8 cellular contexts compared by ENCODE assay signal in genomic region chr11:72598901-72599300, GRCh38.
A peak's percentile ranks its signal among the peaks of the same experiment; 100 is the strongest.
DNase-seq lines count a peak whose midpoint lies in the region; ATAC-seq and TF ChIP-seq lines count a peak whose summit lies in the region.

No MANE protein-coding gene starts in this region.

- intact Hi-C loops in adrenal gland (cut with DNase I), result loop anchor here (2.0 to 5.0 kb wide), 2 partner anchors 42 to 43 kb away; no protein-coding TSS in a partner anchor
- intact Hi-C loops in right cardiac atrium (cut with DNase I), result loop anchor here in 3 of 4 donors (1.0 to 5.0 kb wide), 3 partner anchors 43 to 44 kb away; no protein-coding TSS in a partner anchor
- intact Hi-C loops in stomach (cut with DNase I; ENCODE audit: low total_unique reads), result no loop called here

- no peaks in the 10 kb centered on the region for H3F3A ChIP-seq in GM23248 (ENCODE audit: insufficient read depth)

- no peaks in the 10 kb centered on the region for H3K4me1 ChIP-seq in GM23248 (ENCODE audit: insufficient read depth)
- peaks cover 5 to 8% of the 10 kb centered on the region in 2 donors for H3K4me1 ChIP-seq in adrenal gland (replicated peaks in 1 of 2)
- no peaks in the 10 kb centered on the region for H3K4me1 ChIP-seq in right cardiac atrium (ENCODE audit: control insufficient read depth, insufficient read depth, low read length)
- peaks cover 0 to 13% (median 11%) of the 10 kb centered on the region in 4 donors for H3K4me1 ChIP-seq in stomach

- H3K27me3 ChIP-seq in GM23248 (replicated peaks; ENCODE audit: insufficient read depth), result peaks cover 23% of the 10 kb centered on the region
- H3K27me3 ChIP-seq in adrenal gland, result no peaks in the 10 kb centered on the region
- H3K27me3 ChIP-seq in right cardiac atrium (ENCODE audit: control insufficient read depth, insufficient read depth), result no peaks in the 10 kb centered on the region
- H3K27me3 ChIP-seq in stomach, result peaks cover 0 to 31% (median 5%) of the 10 kb centered on the region in 3 donors

- TF ChIP-seq CTCF in adrenal gland (IDR thresholded peaks at IDR 0.05), result peak; percentile 44 to 76 (median 72)
- TF ChIP-seq CTCF in stomach (IDR thresholded peaks at IDR 0.05), result peak in 5 of 7 experiments; percentile 15 to 36 (median 29)

- ATAC-seq in right cardiac atrium (peak; percentile 68 to 82), HG03354 (IDR thresholded peaks at IDR 0.05; ENCODE audit: poor library complexity, severe bottlenecking, unreplicated experiment) (no peak), HG03439 (IDR thresholded peaks at IDR 0.05; ENCODE audit: unreplicated experiment) (no peak)
- no peak for ATAC-seq in stimulated activated naive CD8-positive, alpha-beta T cell treated with anti-CD3 and anti-CD28 coated beads, Interleukin-15, amount 100 ng/mL, for 72 hours

- H4K20me1 ChIP-seq in GM23248 (ENCODE audit: insufficient read depth), result no peaks in the 10 kb centered on the region

- in situ Hi-C loops in GM23248 (cut with MboI), result no loop called here

- H3K79me2 ChIP-seq in GM23248 (ENCODE audit: insufficient read depth), result no peaks in the 10 kb centered on the region

- WGBS in GM23248 (ENCODE audit: low coverage in 1 of 2, low lambda C conversion rate in 2 of 2, missing lambda C conversion rate in 2 of 2), 2 experiments, result 60 to 66% methylated on average over 11 of the region's 11 CpGs
- WGBS in adrenal gland, 4 donors, result 34 to 49% (median 36%) methylated on average over 11 of the region's 11 CpGs
- WGBS in right cardiac atrium, result 37% methylated on average over 11 of the region's 11 CpGs
- 27 to 36% (median 35%) methylated on average over 11 of the region's 11 CpGs for WGBS in stomach, 5 donors

- H3K9me3 Mint-ChIP-seq in stimulated activated naive CD8-positive, alpha-beta T cell treated with anti-CD3 and anti-CD28 coated beads, Interleukin-15, amount 100 ng/mL, for 72 hours, result no peaks in the 10 kb centered on the region

- DNase-seq in GM23248, result peak; percentile 42
- peak; percentile 62 to 88 (median 80) for DNase-seq in adrenal gland
- DNase-seq in right cardiac atrium, result peak; percentile 67 to 89 (median 78)
- peak; percentile 52 for DNase-seq in stomach
- DNase-seq in inferior parietal cortex (ENCODE audit: extremely low spot score), result no peak
- DNase-seq in stimulated activated naive CD8-positive, alpha-beta T cell treated with anti-CD3 and anti-CD28 coated beads, Interleukin-15, amount 100 ng/mL, for 72 hours, result no peak

- no peak overlapping the region for H3K4me2 ChIP-seq in GM23248 (ENCODE audit: unreplicated experiment)

- H3K4me3 ChIP-seq in GM23248, result no peak overlapping the region
- H3K4me3 ChIP-seq in adrenal gland, result no peak overlapping the region
- no peak overlapping the region for H3K4me3 ChIP-seq in right cardiac atrium (ENCODE audit: low read length)
- no peak overlapping the region for H3K4me3 ChIP-seq in stomach

- H3K9me2 ChIP-seq in GM23248 (ENCODE audit: insufficient read depth), result no peaks in the 10 kb centered on the region

- H3K4me1 Mint-ChIP-seq in stimulated activated naive CD8-positive, alpha-beta T cell treated with anti-CD3 and anti-CD28 coated beads, Interleukin-15, amount 100 ng/mL, for 72 hours, result no peaks in the 10 kb centered on the region

- H3K27me3 Mint-ChIP-seq in stimulated activated naive CD8-positive, alpha-beta T cell treated with anti-CD3 and anti-CD28 coated beads, Interleukin-15, amount 100 ng/mL, for 72 hours, result peaks cover 29% of the 10 kb centered on the region

- H3K9me3 ChIP-seq in GM23248 (ENCODE audit: low read depth) (no peaks in the 10 kb centered on the region), adrenal gland (replicated peaks in 1 of 3) (no peaks in the 10 kb centered on the region), right cardiac atrium (ENCODE audit: control insufficient read depth, low read length) (no peaks in the 10 kb centered on the region), stomach (no peaks in the 10 kb centered on the region)

- H2AFZ ChIP-seq in GM23248, result no peak overlapping the region

- H3K9ac ChIP-seq in GM23248, result no peak overlapping the region

- H3K27ac Mint-ChIP-seq in stimulated activated naive CD8-positive, alpha-beta T cell treated with anti-CD3 and anti-CD28 coated beads, Interleukin-15, amount 100 ng/mL, for 72 hours, result no peak overlapping the region

- TF ChIP-seq POLR2A in adrenal gland (IDR thresholded peaks at IDR 0.05) (no peak), stomach (IDR thresholded peaks at IDR 0.05) (no peak)

- H3K4me3 Mint-ChIP-seq in stimulated activated naive CD8-positive, alpha-beta T cell treated with anti-CD3 and anti-CD28 coated beads, Interleukin-15, amount 100 ng/mL, for 72 hours, result no peak overlapping the region

- H3K27ac ChIP-seq in GM23248 (no peak overlapping the region), adrenal gland (no peak overlapping the region), right cardiac atrium (ENCODE audit: low read length) (no peak overlapping the region), stomach (no peak overlapping the region)

- no peak for TF ChIP-seq EP300 in stomach (IDR thresholded peaks at IDR 0.05)

- no peaks in the 10 kb centered on the region for H3K36me3 ChIP-seq in GM23248 (ENCODE audit: low read depth)
- no peaks in the 10 kb centered on the region for H3K36me3 ChIP-seq in adrenal gland (replicated peaks in 1 of 2)
- H3K36me3 ChIP-seq in stomach, result no peaks in the 10 kb centered on the region

Comparison
In these comparisons a context has a peak if more than half of its experiments do, and no peak if none do; other contexts are left out.
1. DNase-seq: peak in GM23248 (single experiment), adrenal gland (7 of 7), right cardiac atrium (3 of 3) and stomach (single experiment); none in inferior parietal cortex (single experiment) and stimulated activated naive CD8-positive, alpha-beta T cell treated with anti-CD3 and anti-CD28 coated beads, Interleukin-15, amount 100 ng/mL, for 72 hours (0 of 2).
2. ATAC-seq: peak in right cardiac atrium (2 of 2); none in HG03354 (single experiment), HG03439 (single experiment) and stimulated activated naive CD8-positive, alpha-beta T cell treated with anti-CD3 and anti-CD28 coated beads, Interleukin-15, amount 100 ng/mL, for 72 hours (single experiment).